ENCODE assay signal across 8 cellular contexts in genomic region chr14:51860164-51860835, GRCh38. TPM values are rescaled to one million over a fixed set of nuclear protein-coding genes. Genes with fewer than 3 reads are reported as not detected.
A peak's percentile ranks its signal among the peaks of the same experiment; 100 is the strongest.
DNase-seq lines count a peak whose midpoint lies in the region; ATAC-seq and TF ChIP-seq lines count a peak whose summit lies in the region.

TSS of gene GNG2 (plus strand) at chr14:51860612. CDS start at chr14:51950679, 90,067 bp downstream.

- WGBS in urinary bladder: 6% methylated on average over 22 of the region's 22 CpGs

- no peaks in the 10 kb centered on the region for H3K9me3 ChIP-seq in T-helper 17 cell (ENCODE audit: control insufficient read depth, low read length, poor library complexity, severe bottlenecking)
- no peaks in the 10 kb centered on the region for H3K9me3 ChIP-seq in right atrium auricular region

- TF ChIP-seq CTCF in right atrium auricular region (IDR thresholded peaks at IDR 0.05): no peak

- no peak within 1 kb of the TSS for H3K27ac Mint-ChIP-seq in T-helper 17 cell

- ATAC-seq in HG02610 (IDR thresholded peaks at IDR 0.05; ENCODE audit: unreplicated experiment): peak; percentile 92
- peak; percentile 96 for ATAC-seq in T-helper 17 cell

- TF ChIP-seq POLR2A in GM10847 (IDR thresholded peaks at IDR 0.05; ENCODE audit: extremely low read depth, insufficient read length): peak; percentile 96

- H3K4me1 Mint-ChIP-seq in T-helper 17 cell: peaks cover 53% of the 10 kb centered on the region

- DNase-seq in NCI-H1417 (lab: John Stamatoyannopoulos, UW) (peak; percentile 88 to 95 (median 88)), T-helper 17 cell (peak; percentile 65 to 72 (median 68)), amniotic stem cell (lab: John Stamatoyannopoulos, UW) (peak; percentile 51), right atrium auricular region (ENCODE audit: low spot score) (peak; percentile 82), putamen (ENCODE audit: low spot score) (peak; percentile 45)

- no peaks in the 10 kb centered on the region for H3K36me3 ChIP-seq in right atrium auricular region
- H3K36me3 ChIP-seq in urinary bladder (ENCODE audit: insufficient read depth): no peaks in the 10 kb centered on the region

- H3K27me3 ChIP-seq in right atrium auricular region: no peaks in the 10 kb centered on the region

- peaks cover 2% of the 10 kb centered on the region for H3K36me3 Mint-ChIP-seq in T-helper 17 cell (ENCODE audit: low read depth)

- H3K4me1 ChIP-seq in right atrium auricular region (peaks cover 0 to 15% of the 10 kb centered on the region in 2 donors), urinary bladder (ENCODE audit: insufficient read depth) (no peaks in the 10 kb centered on the region)

- H3K27me3 Mint-ChIP-seq in T-helper 17 cell: no peaks in the 10 kb centered on the region

- H3K27ac ChIP-seq in right atrium auricular region: peak within 1 kb of the TSS; percentile 22 to 28
- H3K27ac ChIP-seq in urinary bladder (ENCODE audit: low read depth): no peak within 1 kb of the TSS

- H3K4me3 ChIP-seq in right atrium auricular region: peak within 1 kb of the TSS; percentile 40 to 48
- H3K4me3 ChIP-seq in urinary bladder (ENCODE audit: low read depth, low read length): peak within 1 kb of the TSS; percentile 32

- peak within 1 kb of the TSS; percentile 97 for H3K4me3 Mint-ChIP-seq in T-helper 17 cell

RNA-seq across cellular contexts. Expression of gene GNG2, which starts in this region (rescaled TPM):
- 100 to 1,000 TPM; 194 to 208 TPM for total RNA-seq in T-helper 17 cell
- 1 to 10 TPM; 5.9 to 6.3 TPM for total RNA-seq in right atrium auricular region
- total RNA-seq in urinary bladder: 44.1 TPM
- 9.6 TPM for polyA plus RNA-seq in urinary bladder
